Comparison of ENCODE assay signal across 8 cellular contexts in the genomic region with DNA sequence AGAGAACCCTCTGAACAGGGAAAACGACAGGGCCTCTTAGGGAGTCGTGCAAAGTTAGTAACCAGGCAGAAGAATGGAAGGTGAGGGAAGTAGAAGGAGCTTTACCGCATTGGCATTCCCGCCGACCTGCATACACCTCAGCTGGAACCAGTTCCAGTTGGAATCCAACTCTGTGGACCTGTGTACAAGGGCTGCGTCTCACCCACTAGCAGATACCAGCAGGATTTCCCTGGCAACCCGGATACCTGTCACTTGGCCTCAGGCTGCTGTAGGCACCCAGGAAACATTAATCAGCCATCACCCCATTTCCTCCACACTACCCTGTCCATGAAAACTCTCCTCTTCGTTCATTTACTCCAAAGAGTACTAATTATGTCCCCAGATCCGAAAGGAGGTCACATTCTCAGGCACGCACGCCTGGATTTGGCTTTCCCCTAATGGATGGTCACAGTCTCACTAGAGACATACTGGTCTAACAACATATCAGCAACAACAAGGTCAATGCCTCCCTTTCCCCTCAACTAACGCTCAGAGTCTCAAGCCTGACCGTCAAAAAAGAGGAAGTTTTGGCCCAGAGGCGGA. TPM values are rescaled to one million over a fixed set of nuclear protein-coding genes. Genes with fewer than 3 reads are reported as not detected.
DNase-seq lines count a peak whose midpoint lies in the region; ATAC-seq and TF ChIP-seq lines count a peak whose summit lies in the region.

No MANE protein-coding gene starts in this region.

- TF ChIP-seq EP300 in sigmoid colon (IDR thresholded peaks at IDR 0.05): no peak

- H3K4me3 ChIP-seq in esophagus (ENCODE audit: low read depth in 1 of 2, low read length in 2 of 2) (peak overlapping the region; percentile 93 to 94), sigmoid colon (peak overlapping the region; percentile 77 to 97 (median 94))

- intact Hi-C loops in sigmoid colon (cut with DNase I): loop anchor here (2.0 kb wide), 2 partner anchors 39 to 95 kb away; partner anchors contain the start of genes DDB2 and MADD

- H3K9me3 ChIP-seq in esophagus (ENCODE audit: control insufficient read depth in 2 of 2, insufficient read depth in 1 of 2, low read depth in 1 of 2, low read length in 1 of 2) (no peaks in the 10 kb centered on the region), sigmoid colon (no peaks in the 10 kb centered on the region)

- H3K27ac ChIP-seq in esophagus (ENCODE audit: low read depth in 2 of 2, low read length in 1 of 2): peak overlapping the region; percentile 89 to 96
- H3K27ac ChIP-seq in sigmoid colon: peak overlapping the region; percentile 92 to 99 (median 98)

- peaks cover 8 to 35% of the 10 kb centered on the region in 2 donors for H3K36me3 ChIP-seq in esophagus (ENCODE audit: control insufficient read depth in 2 of 2, insufficient read depth in 2 of 2, low read length in 1 of 2)
- peaks cover 6 to 72% (median 33%) of the 10 kb centered on the region in 4 donors for H3K36me3 ChIP-seq in sigmoid colon

- ATAC-seq in GM18909 (IDR thresholded peaks at IDR 0.05; ENCODE audit: poor library complexity, unreplicated experiment) (peak; percentile 10), GM18517 (IDR thresholded peaks at IDR 0.05; ENCODE audit: unreplicated experiment) (no peak), GM19455 (IDR thresholded peaks at IDR 0.05; ENCODE audit: unreplicated experiment) (no peak)

- peaks cover 9 to 25% of the 10 kb centered on the region in 2 donors for H3K4me1 ChIP-seq in esophagus (ENCODE audit: control insufficient read depth in 2 of 2, insufficient read depth in 2 of 2, low read length in 1 of 2)
- peaks cover 0 to 73% (median 56%) of the 10 kb centered on the region in 4 donors for H3K4me1 ChIP-seq in sigmoid colon

- TF ChIP-seq POLR2A in sigmoid colon (IDR thresholded peaks at IDR 0.05): no peak

- no peaks in the 10 kb centered on the region for H3K27me3 ChIP-seq in esophagus (ENCODE audit: control insufficient read depth in 1 of 2, insufficient read depth in 2 of 2, low read length in 2 of 2)
- no peaks in the 10 kb centered on the region for H3K27me3 ChIP-seq in sigmoid colon

- DNase-seq in RPMI8226 (peak; percentile 76), sigmoid colon (no peak), DMS53 treated with DMSO at 0.1 percent for 48 hours (lab: John Stamatoyannopoulos, UW; ENCODE audit: unreplicated experiment) (no peak), GM10266 (ENCODE audit: extremely low spot score) (no peak)

- no peak for TF ChIP-seq CTCF in sigmoid colon (IDR thresholded peaks at IDR 0.05)
- TF ChIP-seq CTCF in GM10266 (IDR thresholded peaks at IDR 0.05; ENCODE audit: control insufficient read depth, insufficient read depth, low read depth, missing control alignments): no peak

- 22% methylated on average over 14 of the region's 14 CpGs for WGBS in esophagus, 2 donors
- 22 to 34% methylated on average over 14 of the region's 14 CpGs for WGBS in sigmoid colon, 2 donors

RNA-seq across cellular contexts. Expression of gene ARFGAP2, which starts 0.8 kb away (rescaled TPM):
- 10 to 100 TPM; 47.7 to 49.6 TPM for polyA plus RNA-seq in esophagus
- 100 to 1,000 TPM in 3 of 4 donors, 10 to 100 TPM in 1; 85.0 to 185 (median 123) TPM for total RNA-seq in sigmoid colon
- 10 to 100 TPM; 46.8 to 81.1 (median 50.2) TPM for polyA plus RNA-seq in sigmoid colon

RNA-seq across cellular contexts. Expression of gene PACSIN3, which starts 10.4 kb away (rescaled TPM):
- polyA plus RNA-seq in esophagus: 10 to 100 TPM; 54.7 to 55.6 TPM
- 10 to 100 TPM; 56.0 to 78.3 (median 73.5) TPM for total RNA-seq in sigmoid colon
- polyA plus RNA-seq in sigmoid colon: 1 to 10 TPM; 1.2 to 7.0 (median 4.8) TPM

RNA-seq across cellular contexts. Expression of gene DDB2, which starts 38.9 kb away (rescaled TPM):
- polyA plus RNA-seq in esophagus: 10 to 100 TPM; 41.9 to 54.3 TPM
- total RNA-seq in sigmoid colon: 10 to 100 TPM; 31.9 to 44.6 (median 32.3) TPM
- polyA plus RNA-seq in sigmoid colon: 10 to 100 TPM; 21.3 to 42.0 (median 21.6) TPM

Comparison
In these comparisons a context has a peak if more than half of its experiments do, and no peak if none do; other contexts are left out.
1. RNA of gene PACSIN3, which starts 10.4 kb away (polyA plus RNA-seq): 54.7 to 55.6 TPM in esophagus; 1.2 to 7.0 TPM in sigmoid colon; every median in the first group is over 4 times any median in the second.